ENCODE assay signal across 8 cellular contexts in the genomic region with DNA sequence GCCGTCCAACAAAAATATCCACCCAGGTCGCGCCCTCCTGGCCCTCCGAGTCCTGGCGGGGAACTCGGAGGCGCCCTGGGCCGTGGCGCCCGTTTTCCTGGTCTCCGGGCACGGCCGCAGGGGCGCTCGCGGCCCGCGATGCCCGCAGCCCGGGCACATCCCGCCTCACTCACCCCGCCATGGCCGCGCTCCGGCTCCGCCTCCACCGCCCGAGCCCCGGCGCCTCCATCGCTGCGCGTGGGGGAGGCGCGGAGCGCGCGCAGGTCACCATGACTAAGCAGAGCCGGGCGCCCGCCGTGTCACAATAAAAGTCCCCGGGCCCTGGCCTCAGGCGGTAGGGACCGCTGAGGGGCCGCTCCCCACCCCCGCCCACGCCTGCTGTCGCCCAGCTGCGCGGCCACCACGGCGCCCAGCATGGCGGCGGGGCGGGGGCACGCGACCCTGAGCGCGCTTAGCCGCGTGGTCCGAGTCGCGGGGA. TPM values are rescaled to one million over a fixed set of nuclear protein-coding genes. Genes with fewer than 3 reads are reported as not detected.
DNase-seq lines count a peak whose midpoint lies in the region; ATAC-seq, FAIRE-seq and TF ChIP-seq lines count a peak whose summit lies in the region.

No MANE protein-coding gene starts in this region.

- BruUV-seq in endothelial cell of umbilical vein (replicated peaks; lab: Mats Ljungman, UMichigan): TSS peak; percentile 66

- intact Hi-C loops in endothelial cell of umbilical vein (cut with micrococcal nuclease): loop anchor here (1.0 to 10.0 kb wide), 3 partner anchors 64 to 592 kb away; a partner anchor contains a TSS

- CTCF ChIA-PET in endothelial cell of umbilical vein (lab: Charles Lee): interaction anchor here (0.6 kb wide), 1 partner anchor 328 kb away, joined by 4 read pairs; no protein-coding TSS in a partner anchor

- no peak for TF ChIP-seq CTCF in D721Med (IDR thresholded peaks at IDR 0.05; ENCODE audit: insufficient read depth, missing control alignments)
- no peak for TF ChIP-seq CTCF in OCI-LY1 (IDR thresholded peaks at IDR 0.05; ENCODE audit: low read length)
- no peak for TF ChIP-seq CTCF in endothelial cell of umbilical vein (IDR thresholded peaks at IDR 0.05; ENCODE audit: extremely low read depth in 1 of 2, insufficient read depth in 1 of 2, low read depth in 1 of 2, low read length in 2 of 2)

- POLR2A ChIA-PET in endothelial cell of umbilical vein (lab: Charles Lee): no interaction called here

- peak; percentile 78 for ATAC-seq in GM21447 (IDR thresholded peaks at IDR 0.05; ENCODE audit: unreplicated experiment)

- H3K79me2 ChIP-seq in OCI-LY1 (ENCODE audit: insufficient read depth, low read length) (peaks cover 20% of the 10 kb centered on the region), endothelial cell of umbilical vein (ENCODE audit: control insufficient read depth, insufficient read depth, low read length) (peaks cover 39% of the 10 kb centered on the region)

- WGBS in HUES64: under 1% methylated on average over 65 of the region's 65 CpGs

- H3K4me3 ChIP-seq in HUES64 (ENCODE audit: low read length) (peak overlapping the region; percentile 94), OCI-LY1 (ENCODE audit: low read depth, low read length, poor library complexity, severe bottlenecking) (peak overlapping the region; percentile 89), endothelial cell of umbilical vein (replicated peaks in 1 of 3; ENCODE audit: insufficient read depth in 1 of 3, low read depth in 1 of 3, low read length in 3 of 3) (peak overlapping the region; percentile 33 to 89 (median 75))

- H3K9me1 ChIP-seq in endothelial cell of umbilical vein (replicated peaks; ENCODE audit: control insufficient read depth, extremely low read depth, insufficient read depth, low read length): no peaks in the 10 kb centered on the region

- peak overlapping the region; percentile 95 for H3K27ac ChIP-seq in HUES64 (ENCODE audit: low read depth, low read length)
- peak overlapping the region; percentile 77 for H3K27ac ChIP-seq in OCI-LY1 (ENCODE audit: low read depth, low read length, poor library complexity, severe bottlenecking)
- peak overlapping the region; percentile 94 for H3K27ac ChIP-seq in endothelial cell of umbilical vein (ENCODE audit: insufficient read depth, low read depth, low read length)

- no peaks in the 10 kb centered on the region for H3K27me3 ChIP-seq in HUES64 (ENCODE audit: insufficient read depth, low read length)
- no peaks in the 10 kb centered on the region for H3K27me3 ChIP-seq in OCI-LY1 (ENCODE audit: insufficient read depth, low read length)
- H3K27me3 ChIP-seq in endothelial cell of umbilical vein (ENCODE audit: control insufficient read depth in 2 of 2, insufficient read depth in 2 of 2, low read length in 2 of 2): no peaks in the 10 kb centered on the region

- H3F3A ChIP-seq in OCI-LY1 (ENCODE audit: insufficient read depth, low read length): no peaks in the 10 kb centered on the region

- H3K9ac ChIP-seq in HUES64 (ENCODE audit: low read depth, low read length) (peak overlapping the region; percentile 100), OCI-LY1 (ENCODE audit: low read length) (peak overlapping the region; percentile 98), endothelial cell of umbilical vein (replicated peaks; ENCODE audit: extremely low read depth, insufficient read depth, low read length) (peak overlapping the region; percentile 99)

- H2AFZ ChIP-seq in OCI-LY1 (ENCODE audit: low read length) (no peak overlapping the region), endothelial cell of umbilical vein (ENCODE audit: low read depth, low read length) (peak overlapping the region; percentile 72)

- H3K9me2 ChIP-seq in OCI-LY1 (ENCODE audit: low read depth, low read length): no peaks in the 10 kb centered on the region

- H4K20me1 ChIP-seq in OCI-LY1 (ENCODE audit: insufficient read depth, low read length) (no peaks in the 10 kb centered on the region), endothelial cell of umbilical vein (replicated peaks; ENCODE audit: control insufficient read depth, extremely low read depth, insufficient read depth, low read length) (no peaks in the 10 kb centered on the region)

- DNase-seq in D721Med (ENCODE audit: insufficient read length, low spot score) (peak; percentile 94), endothelial cell of umbilical vein (ENCODE audit: low read depth, low spot score) (peak; percentile 85), middle frontal gyrus (ENCODE audit: extremely low spot score, low spot score) (peak; percentile 70)
- DNase-seq in activated CD8-positive, alpha-beta memory T cell treated with anti-CD3 and anti-CD28 coated beads, Interleukin-2, amount 50 U/mL, for 48 hours: peak; percentile 95
- DNase-seq in stimulated activated CD8-positive, alpha-beta memory T cell treated with anti-CD3 and anti-CD28 coated beads, Interleukin-15, amount 100 ng/mL, for 48 hours (ENCODE audit: low read depth in 2 of 2): peak; percentile 88 to 89

- peak; percentile 91 for TF ChIP-seq POLR2A in endothelial cell of umbilical vein (IDR thresholded peaks at IDR 0.05; ENCODE audit: low read depth, low read length)

- H3K4me1 ChIP-seq in HUES64 (ENCODE audit: insufficient read depth, low read length) (peaks cover 15% of the 10 kb centered on the region; the same call in 1 of the 2 replicates), OCI-LY1 (ENCODE audit: insufficient read depth, low read length, severe bottlenecking) (peaks cover 21% of the 10 kb centered on the region), endothelial cell of umbilical vein (ENCODE audit: control insufficient read depth, extremely low read depth, insufficient read depth, low read length) (peaks cover 7% of the 10 kb centered on the region)

- H3K36me3 ChIP-seq in HUES64 (ENCODE audit: insufficient read depth, low read length) (peaks cover 18% of the 10 kb centered on the region), OCI-LY1 (ENCODE audit: insufficient read depth, low read length) (peaks cover 29% of the 10 kb centered on the region), endothelial cell of umbilical vein (ENCODE audit: control insufficient read depth in 2 of 2, extremely low read depth in 1 of 2, insufficient read depth in 2 of 2, low read length in 2 of 2) (peaks cover 5 to 8% of the 10 kb centered on the region in 2 experiments)

- dilution Hi-C loops in endothelial cell of umbilical vein (cut with MboI; ENCODE audit: extremely low pct_ligation_motif_present, low sequenced_read_pairs): no loop called here

- H3K9me3 ChIP-seq in HUES64 (ENCODE audit: insufficient read depth, low read depth, low read length): no peaks in the 10 kb centered on the region
- no peaks in the 10 kb centered on the region for H3K9me3 ChIP-seq in OCI-LY1 (ENCODE audit: low read length)
- H3K9me3 ChIP-seq in endothelial cell of umbilical vein (replicated peaks; ENCODE audit: control insufficient read depth, insufficient read depth, low read length): no peaks in the 10 kb centered on the region

- FAIRE-seq in D721Med (lab: Jason Lieb, UNC) (no peak), endothelial cell of umbilical vein (lab: Jason Lieb, UNC) (peak; percentile 78)

- H3K4me2 ChIP-seq in OCI-LY1 (ENCODE audit: low read length) (peak overlapping the region; percentile 84), endothelial cell of umbilical vein (ENCODE audit: insufficient read depth, low read length) (peak overlapping the region; percentile 77)

TF ChIP-seq in endothelial cell of umbilical vein, 7 proteins besides CTCF, POLR2A, EP300 and RAD21:
- TF ChIP-seq FOS (IDR thresholded peaks at IDR 0.05; ENCODE audit: borderline replicate concordance, insufficient read depth, low read length): peak; percentile 86
- no peak for TF ChIP-seq EZH2 (IDR thresholded peaks at IDR 0.05; ENCODE audit: borderline replicate concordance, low read depth, low read length, severe bottlenecking)
- TF ChIP-seq MYC (IDR thresholded peaks at IDR 0.05; ENCODE audit: low read depth, low read length): peak; percentile 65
- peak; percentile 93 for TF ChIP-seq POLR2AphosphoS5 (IDR thresholded peaks at IDR 0.05; ENCODE audit: insufficient read depth, low read depth, low read length)
- TF ChIP-seq GATA2 (IDR thresholded peaks at IDR 0.05; ENCODE audit: insufficient read depth, insufficient read length, low read depth, low read length): no peak

RNA-seq across cellular contexts. Expression of a gene that starts 0.6 kb away (rescaled TPM):
- 55.3 TPM for polyA plus RNA-seq in HUES64 (2013, experiment 1 of 2)
- 51.2 TPM for polyA plus RNA-seq in HUES64 (2013, experiment 2 of 2)
- 78.2 and 81.4 TPM in 2 replicates for total RNA-seq in endothelial cell of umbilical vein
- polyA plus RNA-seq in endothelial cell of umbilical vein: 91.1 and 107 TPM in 2 replicates
- polyA plus RNA-seq in endothelial cell of umbilical vein (2011; cell fraction: cytosol; rRNA removed): 79.4 and 83.8 TPM in 2 replicates
- 58.8 and 72.0 TPM in 2 replicates for polyA plus RNA-seq in endothelial cell of umbilical vein (2011; cell fraction: nucleus; rRNA removed)
- polyA plus RNA-seq in endothelial cell of umbilical vein (2012): 76.5 and 82.3 TPM in 2 replicates
- polyA minus RNA-seq in endothelial cell of umbilical vein: 104 and 113 TPM in 2 replicates
- 22.8 TPM for polyA minus RNA-seq in endothelial cell of umbilical vein (2011; cell fraction: cytosol; rRNA and poly(A)+ RNA removed)
- polyA minus RNA-seq in endothelial cell of umbilical vein (2011; cell fraction: nucleus; rRNA and poly(A)+ RNA removed): 21.0 and 27.6 TPM in 2 replicates

RNA-seq across cellular contexts. Expression of a gene that starts 14.7 kb away (rescaled TPM):
- polyA plus RNA-seq in HUES64 (2013, experiment 1 of 2): 1.1 TPM
- 1.0 TPM for polyA plus RNA-seq in HUES64 (2013, experiment 2 of 2)
- not detected in 2 replicates for total RNA-seq in endothelial cell of umbilical vein
- not detected in 2 replicates for polyA plus RNA-seq in endothelial cell of umbilical vein
- polyA plus RNA-seq in endothelial cell of umbilical vein (2011; cell fraction: cytosol; rRNA removed): not detected in 2 replicates
- polyA plus RNA-seq in endothelial cell of umbilical vein (2011; cell fraction: nucleus; rRNA removed): not detected in 2 replicates
- polyA plus RNA-seq in endothelial cell of umbilical vein (2012): not detected in 2 replicates
- not detected in 2 replicates for polyA minus RNA-seq in endothelial cell of umbilical vein
- 1.2 TPM for polyA minus RNA-seq in endothelial cell of umbilical vein (2011; cell fraction: cytosol; rRNA and poly(A)+ RNA removed)
- not detected in 2 replicates for polyA minus RNA-seq in endothelial cell of umbilical vein (2011; cell fraction: nucleus; rRNA and poly(A)+ RNA removed)

RNA-seq across cellular contexts. Expression of a gene that starts 41.1 kb away (rescaled TPM):
- 23.6 TPM for polyA plus RNA-seq in HUES64 (2013, experiment 1 of 2)
- polyA plus RNA-seq in HUES64 (2013, experiment 2 of 2): 24.9 TPM
- total RNA-seq in endothelial cell of umbilical vein: 19.8 and 21.8 TPM in 2 replicates
- 24.9 and 29.6 TPM in 2 replicates for polyA plus RNA-seq in endothelial cell of umbilical vein
- polyA plus RNA-seq in endothelial cell of umbilical vein (2011; cell fraction: cytosol; rRNA removed): 16.8 and 20.9 TPM in 2 replicates
- polyA plus RNA-seq in endothelial cell of umbilical vein (2011; cell fraction: nucleus; rRNA removed): 31.8 and 39.8 TPM in 2 replicates
- 17.1 and 21.9 TPM in 2 replicates for polyA plus RNA-seq in endothelial cell of umbilical vein (2012)
- 11.7 and 13.9 TPM in 2 replicates for polyA minus RNA-seq in endothelial cell of umbilical vein
- polyA minus RNA-seq in endothelial cell of umbilical vein (2011; cell fraction: cytosol; rRNA and poly(A)+ RNA removed): 30.8 TPM
- polyA minus RNA-seq in endothelial cell of umbilical vein (2011; cell fraction: nucleus; rRNA and poly(A)+ RNA removed): 6.7 and 9.5 TPM in 2 replicates

Comparison
In these comparisons a context has a peak if more than half of its experiments do, and no peak if none do; other contexts are left out.
1. Peak in every context shown above with its lines: DNase-seq, ATAC-seq, H3K4me3 ChIP-seq and H3K27ac ChIP-seq.